13 cellular contexts compared by ENCODE assay signal in genomic region chr9:20701058-20701457, GRCh38. TPM values are rescaled to one million over a fixed set of nuclear protein-coding genes. Genes with fewer than 3 reads are reported as not detected.
DNase-seq lines count a peak whose midpoint lies in the region; ATAC-seq, FAIRE-seq and TF ChIP-seq lines count a peak whose summit lies in the region.
"Had no signal": no experiment of that assay in that cellular context is flagged by ENCODE, and none has a peak within 500 bp of the region (broad histone marks: within the 10 kb centered on the region; RNA-seq: fewer than 3 reads in every experiment).

No MANE protein-coding gene starts in this region.

- intact Hi-C loops in sigmoid colon (cut with DNase I) = loop anchor here (2.0 kb wide), 1 partner anchor 16 kb away; the partner anchor contains the start of gene FOCAD
- intact Hi-C loops in MCF 10A (cut with micrococcal nuclease) = no loop called here

- DNase-seq in DMS53 (lab: John Stamatoyannopoulos, UW) = peak; percentile 3
- DNase-seq in DMS53 treated with DMSO at 0.1 percent for 48 hours (lab: John Stamatoyannopoulos, UW; ENCODE audit: unreplicated experiment) = no peak
- peak; percentile 60 for DNase-seq in NCI-H774 (lab: John Stamatoyannopoulos, UW)
- no peak for DNase-seq in sigmoid colon
- DNase-seq in MCF 10A (ENCODE audit: unreplicated experiment) = no peak
- no peak for DNase-seq in islet precursor cell
- DNase-seq in T-helper 17 cell = no peak
- DNase-seq: Caco-2, mammary epithelial cell, NCI-H187 had no signal

- no peak for ATAC-seq in T-helper 17 cell

- no peaks in the 10 kb centered on the region for H3K36me3 ChIP-seq in sigmoid colon

- peaks cover 0 to 27% (median 15%) of the 10 kb centered on the region in 4 donors for H3K4me1 ChIP-seq in sigmoid colon
- H3K4me1 ChIP-seq: Caco-2 had no signal

- 9 to 21% methylated on average over 1 of the region's 1 CpG for WGBS in sigmoid colon, 2 donors

- no peaks in the 10 kb centered on the region for H3K9me3 Mint-ChIP-seq in MCF 10A (ENCODE audit: unreplicated experiment)

- no peak overlapping the region for H3K4me3 ChIP-seq in sigmoid colon
- H3K4me3 ChIP-seq: skin epidermis had no signal

- TF ChIP-seq CTCF in sigmoid colon (IDR thresholded peaks at IDR 0.05) = no peak
- no peak for TF ChIP-seq CTCF in MCF 10A (IDR thresholded peaks at IDR 0.05; ENCODE audit: unreplicated experiment)

- no peaks in the 10 kb centered on the region for H3K9me3 ChIP-seq in sigmoid colon
- no peaks in the 10 kb centered on the region for H3K9me3 ChIP-seq in T-helper 17 cell (ENCODE audit: control insufficient read depth, low read length, poor library complexity, severe bottlenecking)
- H3K9me3 ChIP-seq: Caco-2 had no signal

- H3K27me3 Mint-ChIP-seq in MCF 10A (ENCODE audit: insufficient read depth, unreplicated experiment) = no peaks in the 10 kb centered on the region
- H3K27me3 Mint-ChIP-seq in T-helper 17 cell = no peaks in the 10 kb centered on the region

- TF ChIP-seq EP300 in sigmoid colon (IDR thresholded peaks at IDR 0.05) = peak in 3 of 4 donors; percentile 19 to 68 (median 68)

- FAIRE-seq in islet of Langerhans (lab: Jason Lieb, UNC) = peak; percentile 96

- peak overlapping the region in 3 of 4 donors; percentile 62 to 73 (median 70) for H3K27ac ChIP-seq in sigmoid colon
- H3K27ac ChIP-seq: 22Rv1 had no signal

- BruUV-seq in MCF 10A (replicated peaks; lab: Mats Ljungman, UMichigan) = no TSS peak

- TF ChIP-seq POLR2A in sigmoid colon (IDR thresholded peaks at IDR 0.05) = no peak

- no peak overlapping the region for H3K4me3 Mint-ChIP-seq in MCF 10A (ENCODE audit: unreplicated experiment)
- no peak overlapping the region for H3K4me3 Mint-ChIP-seq in T-helper 17 cell

- H3K4me1 Mint-ChIP-seq in MCF 10A (ENCODE audit: insufficient read depth, unreplicated experiment) (no peaks in the 10 kb centered on the region), T-helper 17 cell (no peaks in the 10 kb centered on the region)

- CTCF ChIA-PET in MCF 10A (lab: Yijun Ruan, JAX) = interaction anchor here (0.6 to 1.9 kb wide), 4 partner anchors 9 to 763 kb away, joined by 3 to 6 read pairs (median 3); no protein-coding TSS in a partner anchor

- POLR2A ChIA-PET in MCF 10A (lab: Yijun Ruan, JAX) = no interaction called here

- H3K27me3 ChIP-seq in sigmoid colon = no peaks in the 10 kb centered on the region

- no peak overlapping the region for H3K27ac Mint-ChIP-seq in MCF 10A (ENCODE audit: low read depth, unreplicated experiment)
- H3K27ac Mint-ChIP-seq in T-helper 17 cell = no peak overlapping the region

- no peaks in the 10 kb centered on the region for H3K36me3 Mint-ChIP-seq in MCF 10A (ENCODE audit: insufficient read depth, unreplicated experiment)
- peaks cover 2% of the 10 kb centered on the region for H3K36me3 Mint-ChIP-seq in T-helper 17 cell (ENCODE audit: low read depth)

RNA-seq across cellular contexts. Expression of gene FOCAD, which starts 17.0 kb away (rescaled TPM):
- total RNA-seq in sigmoid colon = 10 to 100 TPM; 25.5 to 51.5 (median 34.0) TPM
- polyA plus RNA-seq in sigmoid colon = 10 to 100 TPM in 2 of 3 donors, 1 to 10 TPM in 1; 7.4 to 10.8 (median 10.2) TPM
- total RNA-seq in MCF 10A (2022) = 20.7 and 23.6 TPM in 2 replicates
- total RNA-seq in T-helper 17 cell = 10 to 100 TPM; 16.2 to 18.2 TPM

Comparison
In these comparisons a context has a peak if more than half of its experiments do, and no peak if none do; other contexts are left out.
1. DNase-seq: peak in DMS53 (single experiment) and NCI-H774 (single experiment); none in DMS53 treated with DMSO at 0.1 percent for 48 hours (single experiment), sigmoid colon (single experiment), MCF 10A (single experiment), islet precursor cell (single experiment) and T-helper 17 cell (0 of 3).